ENCODE assay signal across 27 cellular contexts in the genomic region with DNA sequence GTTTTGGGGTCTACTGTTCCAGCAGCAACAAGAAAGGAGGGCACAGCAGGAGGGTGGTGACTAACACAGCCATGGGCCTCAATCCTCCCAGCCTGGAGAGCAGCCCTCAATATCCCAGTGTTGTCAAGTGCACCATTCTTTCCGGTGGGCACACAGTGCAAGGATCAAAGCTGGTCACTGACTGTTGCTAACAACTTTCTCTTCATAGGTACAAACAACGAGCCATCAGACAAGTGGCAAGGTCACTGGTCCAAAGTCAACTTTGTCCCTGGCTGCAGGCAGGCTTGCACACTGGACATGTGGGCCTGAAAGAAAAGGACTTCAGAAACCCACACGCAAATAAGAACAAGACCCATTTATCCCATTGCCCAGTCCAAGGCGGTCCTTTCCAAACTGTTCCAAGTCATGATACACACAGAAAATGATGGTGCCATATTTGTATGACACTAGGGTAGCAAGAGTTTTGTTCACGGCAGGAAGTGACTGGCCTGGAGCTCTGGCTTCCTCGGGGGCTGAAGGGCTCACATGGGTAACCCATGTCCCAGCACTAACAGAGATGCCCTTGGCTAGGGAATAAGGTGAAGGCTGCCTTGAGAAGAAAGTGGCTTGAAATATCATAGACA.
"Had no signal": no experiment of that assay in that cellular context is flagged by ENCODE, and none has a peak within 500 bp of the region (broad histone marks: within the 10 kb centered on the region; RNA-seq: fewer than 3 reads in every experiment).

No MANE protein-coding gene starts in this region.

- H3K36me3 ChIP-seq: neural progenitor cell, ovary, thoracic aorta, thyroid gland, upper lobe of left lung had no signal

- H3K9me3 ChIP-seq: ovary, psoas muscle, spleen, thoracic aorta, thyroid gland, tibial nerve, upper lobe of left lung, vagina had no signal

- H3K4me1 ChIP-seq: parathyroid adenoma, psoas muscle, spleen, thyroid gland, tibial nerve, upper lobe of left lung had no signal

- DNase-seq: natural killer cell; occipital lobe; ovary; posterior cingulate gyrus; psoas muscle; right cardiac atrium; spleen; stimulated activated CD4-positive, alpha-beta T cell treated with anti-CD3 and anti-CD28 coated beads, Interleukin-12 subunit alpha, Interleukin-12 subunit beta, amount 100 ng/mL, for 4 hours; stimulated activated CD4-positive, alpha-beta T cell treated with anti-CD3 and anti-CD28 coated beads, Interleukin-1b, Interleukin-23, amount 100 ng/mL, for 48 hours; stimulated activated CD4-positive, alpha-beta T cell treated with anti-CD3 and anti-CD28 coated beads, Interleukin-4, amount 100 ng/mL, for 1 hour; stimulated activated CD4-positive, alpha-beta T cell treated with anti-CD3 and anti-CD28 coated beads, Interleukin-4, amount 100 ng/mL, for 4 hours; stimulated activated CD8-positive, alpha-beta memory T cell treated with anti-CD3 and anti-CD28 coated beads, Interleukin-4, amount 100 ng/mL, for 48 hours; stimulated activated naive CD4-positive, alpha-beta T cell; stimulated activated naive CD8-positive, alpha-beta T cell treated with anti-CD3 and anti-CD28 coated beads, Interleukin-15, amount 100 ng/mL, for 72 hours; stimulated activated naive CD8-positive, alpha-beta T cell treated with anti-CD3 and anti-CD28 coated beads, Interleukin-15, Interleukin-2, amounts not matched to agents 100 U/mL and 50 U/mL, for 24 hours; thyroid gland; trophoblast cell; upper lobe of left lung had no signal

- ATAC-seq: natural killer cell; psoas muscle; right cardiac atrium; sciatic nerve; stimulated activated memory B cell treated with anti-CD40 and anti-IgM and Interleukin-4, amounts not matched to agents 10 μg/mL and 1 μg/mL and 100 μg/mL, for 72 hours; stimulated activated naive CD8-positive, alpha-beta T cell treated with anti-CD3 and anti-CD28 coated beads, Interleukin-15, amount 100 ng/mL, for 72 hours; stimulated activated naive CD8-positive, alpha-beta T cell treated with anti-CD3 and anti-CD28 coated beads, Interleukin-15, Interleukin-2, amounts not matched to agents 100 U/mL and 50 U/mL, for 24 hours had no signal

- H3K27me3 ChIP-seq: neural progenitor cell, ovary, spleen, thyroid gland, tibial nerve, upper lobe of left lung, vagina had no signal

- H3K4me3 ChIP-seq: neural progenitor cell, ovary, psoas muscle, skin epidermis, smooth muscle cell, spleen, thoracic aorta, thyroid gland, tibial nerve, upper lobe of left lung, vagina had no signal

- H3K27ac ChIP-seq: neural progenitor cell, ovary, parathyroid adenoma, psoas muscle, skin epidermis, spleen, thoracic aorta, thyroid gland, tibial nerve, upper lobe of left lung, vagina had no signal
